ENCODE assay signal across 8 cellular contexts in the genomic region with DNA sequence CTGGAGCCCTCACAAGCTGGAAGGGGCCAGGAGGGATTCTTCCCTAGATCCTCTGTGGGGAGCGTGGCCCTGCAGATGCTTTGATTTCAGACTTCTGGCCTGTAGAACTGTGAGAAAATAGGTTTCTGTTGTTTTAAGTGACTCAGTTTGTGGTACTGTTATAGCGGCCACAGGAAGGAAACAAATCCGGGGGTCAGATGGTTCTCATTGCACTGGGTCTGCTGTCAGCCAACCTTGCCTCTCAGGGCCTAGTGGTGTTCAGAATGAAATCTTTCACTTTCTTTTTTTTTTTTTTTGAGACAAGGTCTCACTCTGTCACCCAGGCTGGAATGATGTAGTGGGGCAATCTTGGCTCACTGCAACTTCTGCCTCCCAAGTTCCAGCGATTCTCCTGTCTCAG.
DNase-seq lines count a peak whose midpoint lies in the region; ATAC-seq, FAIRE-seq and TF ChIP-seq lines count a peak whose summit lies in the region.
"Not testable (repeated sequence)": the region's sequence is repeated elsewhere in the genome, so short reads cannot be mapped to it uniquely, and the experiment has no call there.

No MANE protein-coding gene starts in this region.

- TF ChIP-seq POLR2A in endothelial cell of umbilical vein (IDR thresholded peaks at IDR 0.05; ENCODE audit: low read depth, low read length): not testable (repeated sequence)

- H3K4me3 ChIP-seq in GM23248; SK-N-SH (ENCODE audit: low read depth in 2 of 2, low read length in 1 of 2); endothelial cell of umbilical vein (replicated peaks in 1 of 3; ENCODE audit: insufficient read depth in 1 of 3, low read depth in 1 of 3, low read length in 3 of 3): not testable (repeated sequence)

- not testable (repeated sequence) for H3K9ac ChIP-seq in GM23248; SK-N-SH; endothelial cell of umbilical vein (replicated peaks; ENCODE audit: extremely low read depth, insufficient read depth, low read length)

- dilution Hi-C loops in endothelial cell of umbilical vein (cut with MboI; ENCODE audit: extremely low pct_ligation_motif_present, low sequenced_read_pairs): not testable (repeated sequence)

- FAIRE-seq in endothelial cell of umbilical vein (lab: Jason Lieb, UNC): peak; percentile 100

- H3K9me3 ChIP-seq in GM23248 (ENCODE audit: low read depth); SK-N-SH; endothelial cell of umbilical vein (replicated peaks; ENCODE audit: control insufficient read depth, insufficient read depth, low read length): not testable (repeated sequence)

- H3K36me3 ChIP-seq in GM23248 (ENCODE audit: low read depth); SK-N-SH (replicated peaks in 1 of 2; ENCODE audit: control insufficient read depth in 1 of 2, insufficient read depth in 2 of 2, low read length in 1 of 2); endothelial cell of umbilical vein (ENCODE audit: control insufficient read depth in 2 of 2, extremely low read depth in 1 of 2, insufficient read depth in 2 of 2, low read length in 2 of 2): not testable (repeated sequence)

- not testable (repeated sequence) for H4K20me1 ChIP-seq in GM23248 (ENCODE audit: insufficient read depth); SK-N-SH (ENCODE audit: insufficient read depth); endothelial cell of umbilical vein (replicated peaks; ENCODE audit: control insufficient read depth, extremely low read depth, insufficient read depth, low read length)

- not testable (repeated sequence) for H3K9me3 Mint-ChIP-seq in activated T-cell treated with anti-CD3 and anti-CD28 coated beads, Interleukin-2, amount 50 U/mL, for 72 hours

- not testable (repeated sequence) for H3F3A ChIP-seq in GM23248 (ENCODE audit: insufficient read depth); SK-N-SH (replicated peaks; ENCODE audit: insufficient read depth)

- H2AFZ ChIP-seq in GM23248: peak overlapping the region; percentile 33; the same call in 1 of the 2 replicates
- peak overlapping the region; percentile 46; the same call in 1 of the 2 replicates for H2AFZ ChIP-seq in SK-N-SH (ENCODE audit: low read depth)
- not testable (repeated sequence) for H2AFZ ChIP-seq in endothelial cell of umbilical vein (ENCODE audit: low read depth, low read length)

- CTCF ChIA-PET in SK-N-SH (lab: Yijun Ruan, JAX); endothelial cell of umbilical vein (lab: Charles Lee): not testable (repeated sequence)

- TF ChIP-seq CTCF in SK-N-SH (IDR thresholded peaks at IDR 0.05); endothelial cell of umbilical vein (IDR thresholded peaks at IDR 0.05; ENCODE audit: extremely low read depth in 1 of 2, insufficient read depth in 1 of 2, low read depth in 1 of 2, low read length in 2 of 2): not testable (repeated sequence)

- in situ Hi-C loops in GM23248 (cut with MboI): not testable (repeated sequence)

- not testable (repeated sequence) for H3K9me1 ChIP-seq in endothelial cell of umbilical vein (replicated peaks; ENCODE audit: control insufficient read depth, extremely low read depth, insufficient read depth, low read length)

- not testable (repeated sequence) for TF ChIP-seq RAD21 in SK-N-SH (IDR thresholded peaks at IDR 0.05; ENCODE audit: low read length)

- not testable (repeated sequence) for H3K4me1 Mint-ChIP-seq in activated T-cell treated with anti-CD3 and anti-CD28 coated beads, Interleukin-2, amount 50 U/mL, for 72 hours (ENCODE audit: low read depth)

- not testable (repeated sequence) for H3K4me3 Mint-ChIP-seq in activated T-cell treated with anti-CD3 and anti-CD28 coated beads, Interleukin-2, amount 50 U/mL, for 72 hours

- WGBS in GM23248 (ENCODE audit: low coverage in 1 of 2, low lambda C conversion rate in 2 of 2, missing lambda C conversion rate in 2 of 2), 2 experiments: 45 to 48% methylated on average over 3 of the region's 4 CpGs
- 47% methylated on average over 3 of the region's 4 CpGs for WGBS in SK-N-SH (ENCODE audit: low lambda C conversion rate)

- not testable (repeated sequence) for H3K9me2 ChIP-seq in GM23248 (ENCODE audit: insufficient read depth); SK-N-SH

- BruUV-seq in endothelial cell of umbilical vein (replicated peaks; lab: Mats Ljungman, UMichigan): not testable (repeated sequence)

- H3K27ac Mint-ChIP-seq in activated T-cell treated with anti-CD3 and anti-CD28 coated beads, Interleukin-2, amount 50 U/mL, for 72 hours: not testable (repeated sequence)

- H3K4me2 ChIP-seq in GM23248 (ENCODE audit: unreplicated experiment); SK-N-SH; endothelial cell of umbilical vein (ENCODE audit: insufficient read depth, low read length): not testable (repeated sequence)

- DNase-seq in GM23248; SK-N-SH; endothelial cell of umbilical vein (ENCODE audit: low read depth, low spot score): not testable (repeated sequence)
- DNase-seq in activated T-cell treated with anti-CD3 and anti-CD28 coated beads, Interleukin-2, amount 50 U/mL, for 72 hours: peak; percentile 46 to 54
- DNase-seq in stimulated activated CD8-positive, alpha-beta memory T cell treated with anti-CD3 and anti-CD28 coated beads, Interleukin-7, amount 100 ng/mL, for 4 hours (ENCODE audit: low read depth in 2 of 2): peak; percentile 12 to 30

- H3K4me1 ChIP-seq in GM23248 (ENCODE audit: insufficient read depth); SK-N-SH (ENCODE audit: control insufficient read depth in 1 of 2, insufficient read depth in 2 of 2, low read depth in 1 of 2, low read length in 1 of 2); endothelial cell of umbilical vein (ENCODE audit: control insufficient read depth, extremely low read depth, insufficient read depth, low read length): not testable (repeated sequence)

- not testable (repeated sequence) for H3K36me3 Mint-ChIP-seq in activated T-cell treated with anti-CD3 and anti-CD28 coated beads, Interleukin-2, amount 50 U/mL, for 72 hours (ENCODE audit: insufficient read depth in 2 of 2)

- peak; percentile 77 for ATAC-seq in GM18517 (IDR thresholded peaks at IDR 0.05; ENCODE audit: unreplicated experiment)
- peak; percentile 70 for ATAC-seq in GM19452 (IDR thresholded peaks at IDR 0.05; ENCODE audit: unreplicated experiment)
- peak; percentile 73 for ATAC-seq in HG03103 (IDR thresholded peaks at IDR 0.05; ENCODE audit: low read depth, unreplicated experiment)
- peak; percentile 99 for ATAC-seq in activated T-cell treated with anti-CD3 and anti-CD28 coated beads, Interleukin-2, amount 50 U/mL, for 72 hours (replicated peaks in 1 of 2)

- H3K27me3 ChIP-seq in GM23248 (replicated peaks; ENCODE audit: insufficient read depth); SK-N-SH (ENCODE audit: insufficient read depth); endothelial cell of umbilical vein (ENCODE audit: control insufficient read depth in 2 of 2, insufficient read depth in 2 of 2, low read length in 2 of 2): not testable (repeated sequence)

- H3K27ac ChIP-seq in GM23248 (peak overlapping the region; percentile 39; the same call in 1 of the 2 replicates), SK-N-SH (ENCODE audit: low read depth in 2 of 2, low read length in 1 of 2) (peak overlapping the region in 1 of 2 experiments; percentile 51; a peak in 2 of 4 replicates), endothelial cell of umbilical vein (ENCODE audit: insufficient read depth, low read depth, low read length) (peak overlapping the region; percentile 15)

- H3K79me2 ChIP-seq in GM23248 (ENCODE audit: insufficient read depth); SK-N-SH (ENCODE audit: insufficient read depth); endothelial cell of umbilical vein (ENCODE audit: control insufficient read depth, insufficient read depth, low read length): not testable (repeated sequence)

- intact Hi-C loops in endothelial cell of umbilical vein (cut with micrococcal nuclease): not testable (repeated sequence)

- not testable (repeated sequence) for TF ChIP-seq EP300 in SK-N-SH (IDR thresholded peaks at IDR 0.05; ENCODE audit: borderline replicate concordance in 1 of 2, low read depth in 1 of 2, low read length in 1 of 2)

- not testable (repeated sequence) for H3K27me3 Mint-ChIP-seq in activated T-cell treated with anti-CD3 and anti-CD28 coated beads, Interleukin-2, amount 50 U/mL, for 72 hours (ENCODE audit: low read depth)

- POLR2A ChIA-PET in SK-N-SH (lab: Yijun Ruan, JAX); endothelial cell of umbilical vein (lab: Charles Lee): not testable (repeated sequence)
